Comparison of ENCODE assay signal across 17 cellular contexts in genomic region chr12:127051139-127051538, GRCh38.
DNase-seq lines count a peak whose midpoint lies in the region; ATAC-seq and TF ChIP-seq lines count a peak whose summit lies in the region.
"Had no signal": no experiment of that assay in that cellular context is flagged by ENCODE, and none has a peak within 500 bp of the region (broad histone marks: within the 10 kb centered on the region; RNA-seq: fewer than 3 reads in every experiment).

No MANE protein-coding gene starts in this region.

- H3K27ac Mint-ChIP-seq in HFFc6: peak overlapping the region; percentile 36; the same call in 1 of the 2 replicates
- H3K27ac Mint-ChIP-seq: CD4-positive, CD25-positive, alpha-beta regulatory T cell; CD8-positive, alpha-beta T cell; GM23338; H9 had no signal

- H3F3A ChIP-seq in PC-3 (ENCODE audit: low read length, unreplicated experiment): peaks cover 6% of the 10 kb centered on the region

- intact Hi-C loops in PC-3 (cut with micrococcal nuclease): loop anchor here (5.0 kb wide), 1 partner anchor 221 kb away; no protein-coding TSS in a partner anchor

- BruUV-seq in PC-3 (replicated peaks; lab: Mats Ljungman, UMichigan): no TSS peak

- CTCF ChIA-PET in PC-3 (lab: Charles Lee): interaction anchor here (0.8 to 1.1 kb wide), 2 partner anchors 56 to 330 kb away, joined by 3 to 4 read pairs; no protein-coding TSS in a partner anchor

- POLR2A ChIA-PET in PC-3 (lab: Charles Lee; ENCODE audit: unreplicated experiment): no interaction called here

- no peak overlapping the region for H3K4ac ChIP-seq in neuronal stem cell (ENCODE audit: low read length)

- TF ChIP-seq CTCF in HFFc6 (IDR thresholded peaks at IDR 0.05): no peak
- no peak for TF ChIP-seq CTCF in PC-3 (conservative IDR thresholded peaks at IDR 0.05; ENCODE audit: low read depth, low read length)
- no peak for TF ChIP-seq CTCF in WERI-Rb-1 (IDR thresholded peaks at IDR 0.05; ENCODE audit: low read depth, low read length)
- TF ChIP-seq CTCF in BE2C (IDR thresholded peaks at IDR 0.05; ENCODE audit: low read depth, low read length): no peak

- H3K4me3 Mint-ChIP-seq in HFFc6: no peak overlapping the region; the same call in 1 of the 2 replicates
- H3K4me3 Mint-ChIP-seq: CD4-positive, CD25-positive, alpha-beta regulatory T cell; CD8-positive, alpha-beta T cell; GM23338; H9 had no signal

- H3K4me2 ChIP-seq in PC-3 (ENCODE audit: low read length): peak overlapping the region; percentile 80
- no peak overlapping the region for H3K4me2 ChIP-seq in neuronal stem cell (ENCODE audit: insufficient read depth, low read length, poor library complexity, severe bottlenecking)
- H3K4me2 ChIP-seq: BLaER1, GM23338 had no signal

- peaks cover 57% of the 10 kb centered on the region for H3K4me1 Mint-ChIP-seq in HFFc6 (ENCODE audit: low read depth)
- H3K4me1 Mint-ChIP-seq: CD4-positive, CD25-positive, alpha-beta regulatory T cell; GM23338; H9 had no signal

- H3K36me3 Mint-ChIP-seq in HFFc6 (ENCODE audit: low read depth): 0 out of 2 replicates have a peak, but pooled peaks cover 4% of the 10 kb centered on the region
- H3K36me3 Mint-ChIP-seq: CD4-positive, CD25-positive, alpha-beta regulatory T cell; CD8-positive, alpha-beta T cell had no signal

- H3K27me3 ChIP-seq in PC-3 (ENCODE audit: low read length) (no peaks in the 10 kb centered on the region), WERI-Rb-1 (ENCODE audit: insufficient read depth, low read depth, severe bottlenecking) (no peaks in the 10 kb centered on the region), neuronal stem cell (ENCODE audit: control insufficient read depth in 3 of 3, insufficient read depth in 3 of 3, low read depth in 1 of 3, low read length in 3 of 3) (peaks cover 0 to 2% (median 0%) of the 10 kb centered on the region in 3 experiments), BE2C (no peaks in the 10 kb centered on the region)
- H3K27me3 ChIP-seq: BLaER1 had no signal

- H3K9me3 ChIP-seq in PC-3 (ENCODE audit: low read length): no peaks in the 10 kb centered on the region
- H3K9me3 ChIP-seq in WERI-Rb-1 (ENCODE audit: severe bottlenecking): no peaks in the 10 kb centered on the region
- peaks cover 0 to 3% of the 10 kb centered on the region in 2 donors for H3K9me3 ChIP-seq in neuronal stem cell (replicated peaks in 1 of 2; ENCODE audit: control insufficient read depth in 2 of 2, insufficient read depth in 1 of 2, low read depth in 1 of 2, low read length in 2 of 2)
- H3K9me3 ChIP-seq in BE2C: no peaks in the 10 kb centered on the region
- H3K9me3 ChIP-seq: BLaER1, Caco-2 had no signal

- H3K9ac ChIP-seq in PC-3 (ENCODE audit: low read length) (peak overlapping the region; percentile 94), neuronal stem cell (ENCODE audit: low read depth, low read length, poor library complexity) (no peak overlapping the region)
- H3K9ac ChIP-seq: BLaER1 had no signal

- H2BK120ac ChIP-seq in neuronal stem cell (ENCODE audit: low read depth, low read length): no peak overlapping the region

- H3K79me2 ChIP-seq in PC-3 (ENCODE audit: low read length): no peaks in the 10 kb centered on the region

- WGBS in neuronal stem cell (ENCODE audit: extremely low coverage in 2 of 2, insufficient read length in 2 of 2, insufficient replicate concordance in 1 of 2), 2 donors: no CpG with 5 or more reads among the region's 3 CpGs

- no peak overlapping the region for H2BK15ac ChIP-seq in neuronal stem cell (ENCODE audit: low read length)

- peak overlapping the region; percentile 99 for H3K27ac ChIP-seq in PC-3 (ENCODE audit: low read length)
- H3K27ac ChIP-seq in WERI-Rb-1: no peak overlapping the region
- no peak overlapping the region for H3K27ac ChIP-seq in neuronal stem cell (replicated peaks; ENCODE audit: low read length)
- H3K27ac ChIP-seq: BLaER1, C4-2B had no signal

- peaks cover 50% of the 10 kb centered on the region for H3K4me1 ChIP-seq in PC-3 (ENCODE audit: insufficient read depth, low read length)
- no peaks in the 10 kb centered on the region for H3K4me1 ChIP-seq in neuronal stem cell (ENCODE audit: control insufficient read depth in 2 of 2, insufficient read depth in 1 of 2, low read depth in 1 of 2, low read length in 2 of 2)
- no peaks in the 10 kb centered on the region for H3K4me1 ChIP-seq in BE2C
- H3K4me1 ChIP-seq: Caco-2 had no signal

- H3K36me3 ChIP-seq in PC-3 (ENCODE audit: low read depth, low read length): no peaks in the 10 kb centered on the region
- H3K36me3 ChIP-seq in WERI-Rb-1: no peaks in the 10 kb centered on the region
- H3K36me3 ChIP-seq in neuronal stem cell (replicated peaks in 1 of 2; ENCODE audit: control insufficient read depth in 2 of 2, insufficient read depth in 2 of 2, low read length in 2 of 2): no peaks in the 10 kb centered on the region
- H3K36me3 ChIP-seq in BE2C: no peaks in the 10 kb centered on the region
- H3K36me3 ChIP-seq: BLaER1 had no signal

- H2AFZ ChIP-seq in PC-3 (ENCODE audit: low read length) (no peak overlapping the region), neuronal stem cell (ENCODE audit: low read length) (no peak overlapping the region)
- H2AFZ ChIP-seq: GM23338 had no signal

- no peak overlapping the region for H3K18ac ChIP-seq in neuronal stem cell (ENCODE audit: low read length)

- H4K8ac ChIP-seq in neuronal stem cell (ENCODE audit: low read depth, low read length): no peak overlapping the region

- H3K14ac ChIP-seq in neuronal stem cell (ENCODE audit: low read length): no peak overlapping the region

- H4K91ac ChIP-seq in neuronal stem cell (ENCODE audit: low read depth, low read length, poor library complexity): peak overlapping the region; percentile 46

- no peaks in the 10 kb centered on the region for H3K27me3 Mint-ChIP-seq in HFFc6 (ENCODE audit: insufficient read depth)
- H3K27me3 Mint-ChIP-seq: CD4-positive, CD25-positive, alpha-beta regulatory T cell had no signal

- H3K9me3 Mint-ChIP-seq in HFFc6: no peaks in the 10 kb centered on the region

- H2AK5ac ChIP-seq in neuronal stem cell (ENCODE audit: low read depth, low read length): no peak overlapping the region

- no peak overlapping the region for H2BK12ac ChIP-seq in neuronal stem cell (ENCODE audit: low read length)

- no peaks in the 10 kb centered on the region for H4K20me1 ChIP-seq in PC-3 (ENCODE audit: low read length)
- H4K20me1 ChIP-seq: BLaER1 had no signal

- H3K4me3 ChIP-seq in PC-3 (ENCODE audit: low read length): no peak overlapping the region
- no peak overlapping the region for H3K4me3 ChIP-seq in WERI-Rb-1 (ENCODE audit: low read depth, low read length)
- no peak overlapping the region for H3K4me3 ChIP-seq in neuronal stem cell (ENCODE audit: low read length in 2 of 2)
- H3K4me3 ChIP-seq in BE2C (ENCODE audit: low read depth, low read length): no peak overlapping the region
- H3K4me3 ChIP-seq: BLaER1, GM12878, GM23338 had no signal

- ATAC-seq in PC-3 (no peak), HG02884 (IDR thresholded peaks at IDR 0.05; ENCODE audit: unreplicated experiment) (no peak)
- ATAC-seq: CD8-positive, alpha-beta T cell; GM12878; GM23338; HCT116 had no signal

- no peaks in the 10 kb centered on the region for H3K79me1 ChIP-seq in neuronal stem cell (ENCODE audit: low read depth, low read length)

- no peaks in the 10 kb centered on the region for H3K9me2 ChIP-seq in PC-3 (replicated peaks; ENCODE audit: low read length)

- DNase-seq in HFFc6: no peak
- no peak for DNase-seq in PC-3
- peak; percentile 31 for DNase-seq in WERI-Rb-1
- no peak for DNase-seq in neuronal stem cell (ENCODE audit: low spot score)
- DNase-seq in BE2C: no peak
- DNase-seq: Caco-2; CD4-positive, CD25-positive, alpha-beta regulatory T cell; CD8-positive, alpha-beta T cell; DMS153; DND-41; H9 had no signal

- H3K23ac ChIP-seq in neuronal stem cell (ENCODE audit: low read depth, low read length, poor library complexity): no peak overlapping the region

- H2BK5ac ChIP-seq in neuronal stem cell (ENCODE audit: low read length): no peak overlapping the region
